Comparison of ENCODE assay signal across 12 cellular contexts in the genomic region with DNA sequence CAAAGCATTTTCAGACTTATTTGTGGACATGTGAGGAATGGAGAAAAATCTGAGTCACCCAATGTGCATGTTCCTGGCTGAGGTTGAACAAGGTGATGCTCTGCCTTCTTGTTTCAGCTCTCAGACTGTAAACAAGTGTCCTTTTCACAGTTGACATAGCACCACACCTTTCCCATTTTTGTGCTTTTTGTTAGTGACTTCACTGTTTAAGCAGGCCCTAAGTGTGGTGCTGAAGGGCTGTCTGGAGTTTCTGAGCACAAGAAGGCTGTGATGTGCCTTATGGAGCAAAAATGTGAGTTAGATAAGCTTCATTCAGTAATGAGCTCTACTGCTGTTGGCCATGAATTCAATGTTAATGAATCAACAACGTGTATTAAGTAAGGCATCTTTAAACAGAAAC. TPM values are rescaled to one million over a fixed set of nuclear protein-coding genes. Genes with fewer than 3 reads are reported as not detected.
DNase-seq lines count a peak whose midpoint lies in the region; FAIRE-seq and TF ChIP-seq lines count a peak whose summit lies in the region.
"Had no signal": no experiment of that assay in that cellular context is flagged by ENCODE, and none has a peak within 500 bp of the region (broad histone marks: within the 10 kb centered on the region; RNA-seq: fewer than 3 reads in every experiment).

No MANE protein-coding gene starts in this region.

- no peaks in the 10 kb centered on the region for H3K27me3 Mint-ChIP-seq in astrocyte (ENCODE audit: low read depth, unreplicated experiment)
- H3K27me3 Mint-ChIP-seq in endodermal cell (ENCODE audit: insufficient read depth): no peaks in the 10 kb centered on the region

- no peaks in the 10 kb centered on the region for H3K9me3 Mint-ChIP-seq in astrocyte (ENCODE audit: unreplicated experiment)
- H3K9me3 Mint-ChIP-seq in endodermal cell: no peaks in the 10 kb centered on the region

- H3F3A ChIP-seq in GM23248 (ENCODE audit: insufficient read depth): peaks cover 18% of the 10 kb centered on the region

- H3K4me2 ChIP-seq in GM23248 (ENCODE audit: unreplicated experiment): no peak overlapping the region
- no peak overlapping the region for H3K4me2 ChIP-seq in astrocyte (ENCODE audit: low read length)
- peak overlapping the region; percentile 29 for H3K4me2 ChIP-seq in keratinocyte (ENCODE audit: control insufficient read depth, extremely low read depth, insufficient read depth, low read depth, low read length)

- H3K27ac ChIP-seq in GM23248 (0 out of 2 replicates have a peak overlapping the region, but pooled peaks have one; percentile 2), astrocyte (ENCODE audit: low read depth, low read length) (no peak overlapping the region), keratinocyte (ENCODE audit: control insufficient read depth, insufficient read depth, low read length) (no peak overlapping the region), stomach smooth muscle (ENCODE audit: low read length) (peak overlapping the region; percentile 42), endodermal cell (ENCODE audit: low read depth, low read length) (no peak overlapping the region)

- H2AFZ ChIP-seq in GM23248: no peak overlapping the region
- no peak overlapping the region for H2AFZ ChIP-seq in astrocyte (ENCODE audit: low read depth, low read length)
- no peak overlapping the region for H2AFZ ChIP-seq in keratinocyte (ENCODE audit: control insufficient read depth, low read length)

- H4K20me1 ChIP-seq in GM23248 (ENCODE audit: insufficient read depth): no peaks in the 10 kb centered on the region
- no peaks in the 10 kb centered on the region for H4K20me1 ChIP-seq in astrocyte (ENCODE audit: insufficient read depth, low read length)
- no peaks in the 10 kb centered on the region for H4K20me1 ChIP-seq in keratinocyte (ENCODE audit: control insufficient read depth, extremely low read depth, insufficient read depth, low read length)

- H3K4me3 Mint-ChIP-seq in astrocyte (ENCODE audit: unreplicated experiment) (no peak overlapping the region), endodermal cell (no peak overlapping the region)
- H3K4me3 Mint-ChIP-seq: naive thymus-derived CD4-positive, alpha-beta T cell had no signal

- H3K36me3 Mint-ChIP-seq in astrocyte (ENCODE audit: low read depth, unreplicated experiment) (no peaks in the 10 kb centered on the region), endodermal cell (ENCODE audit: low read depth) (no peaks in the 10 kb centered on the region)
- H3K36me3 Mint-ChIP-seq: naive thymus-derived CD4-positive, alpha-beta T cell had no signal

- H3K9me3 ChIP-seq in GM23248 (ENCODE audit: low read depth) (no peaks in the 10 kb centered on the region), astrocyte (ENCODE audit: insufficient read depth, low read depth, low read length) (no peaks in the 10 kb centered on the region), keratinocyte (ENCODE audit: control insufficient read depth, low read depth, low read length) (no peaks in the 10 kb centered on the region), stomach smooth muscle (ENCODE audit: control insufficient read depth in 2 of 2, low read length in 2 of 2) (no peaks in the 10 kb centered on the region), endodermal cell (ENCODE audit: control insufficient read depth, low read length) (no peaks in the 10 kb centered on the region)

- H3K27me3 ChIP-seq in GM23248 (replicated peaks; ENCODE audit: insufficient read depth): no peaks in the 10 kb centered on the region
- no peaks in the 10 kb centered on the region for H3K27me3 ChIP-seq in astrocyte (ENCODE audit: insufficient read depth, low read length)
- no peaks in the 10 kb centered on the region for H3K27me3 ChIP-seq in keratinocyte (ENCODE audit: control insufficient read depth, extremely low read depth, insufficient read depth, low read length)
- no peaks in the 10 kb centered on the region for H3K27me3 ChIP-seq in stomach smooth muscle (ENCODE audit: control insufficient read depth in 1 of 2, insufficient read depth in 2 of 2, low read length in 2 of 2)
- no peaks in the 10 kb centered on the region for H3K27me3 ChIP-seq in endodermal cell (ENCODE audit: control insufficient read depth, insufficient read depth, low read length, poor library complexity, severe bottlenecking)

- H3K9me1 ChIP-seq in keratinocyte (ENCODE audit: control insufficient read depth, extremely low read depth, insufficient read depth, low read length): no peaks in the 10 kb centered on the region

- DNase-seq in GM23248: peak; percentile 60
- DNase-seq in astrocyte (ENCODE audit: low read depth): peak; percentile 8
- DNase-seq in keratinocyte (ENCODE audit: low read depth, low spot score): no peak
- DNase-seq in DMS153 treated with DMSO at 0.1 percent for 48 hours (lab: John Stamatoyannopoulos, UW; ENCODE audit: unreplicated experiment): no peak
- no peak for DNase-seq in endodermal cell
- DNase-seq in pons (ENCODE audit: low spot score): no peak
- DNase-seq in NCI-H2107 treated with DMSO at 0.1 percent for 48 hours (lab: John Stamatoyannopoulos, UW; ENCODE audit: unreplicated experiment): no peak
- DNase-seq: left ventricle myocardium superior; naive thymus-derived CD4-positive, alpha-beta T cell; NCI-H510A treated with DMSO at 0.1 percent for 48 hours; posterior cingulate gyrus had no signal

- no peak for TF ChIP-seq CTCF in astrocyte (IDR thresholded peaks at IDR 0.05; ENCODE audit: insufficient read depth, low read depth, low read length)
- TF ChIP-seq CTCF in keratinocyte (optimal IDR thresholded peaks at IDR 0.05 in 1 of 3, IDR thresholded peaks at IDR 0.05 in 1 of 3, conservative IDR thresholded peaks at IDR 0.05 in 1 of 3; ENCODE audit: extremely low read depth in 1 of 3, insufficient read depth in 2 of 3, low read length in 3 of 3): peak in 1 of 3 experiments; percentile 17
- no peak for TF ChIP-seq CTCF in endodermal cell (conservative IDR thresholded peaks at IDR 0.05)

- peak; percentile 72 for FAIRE-seq in astrocyte (lab: Jason Lieb, UNC)
- FAIRE-seq in keratinocyte (lab: Jason Lieb, UNC): peak; percentile 93

- H3K4me1 ChIP-seq in GM23248 (ENCODE audit: insufficient read depth) (peaks cover 17% of the 10 kb centered on the region), astrocyte (ENCODE audit: insufficient read depth, low read length) (no peaks in the 10 kb centered on the region), keratinocyte (ENCODE audit: control insufficient read depth, extremely low read depth, insufficient read depth, low read length) (peaks cover 17% of the 10 kb centered on the region), stomach smooth muscle (ENCODE audit: control insufficient read depth, insufficient read depth, low read length) (peaks cover 19% of the 10 kb centered on the region), endodermal cell (ENCODE audit: control insufficient read depth, insufficient read depth, low read length) (no peaks in the 10 kb centered on the region)

- H3K79me2 ChIP-seq in GM23248 (ENCODE audit: insufficient read depth) (no peaks in the 10 kb centered on the region), astrocyte (ENCODE audit: insufficient read depth, low read length) (no peaks in the 10 kb centered on the region), keratinocyte (ENCODE audit: control insufficient read depth, insufficient read depth, low read length) (no peaks in the 10 kb centered on the region)

- H3K4me1 Mint-ChIP-seq in astrocyte (ENCODE audit: low read depth, unreplicated experiment): peaks cover 3% of the 10 kb centered on the region
- no peaks in the 10 kb centered on the region for H3K4me1 Mint-ChIP-seq in endodermal cell
- H3K4me1 Mint-ChIP-seq: naive thymus-derived CD4-positive, alpha-beta T cell had no signal

- H3K4me3 ChIP-seq in GM23248: no peak overlapping the region
- no peak overlapping the region for H3K4me3 ChIP-seq in astrocyte (ENCODE audit: insufficient read depth, low read depth, low read length)
- no peak overlapping the region for H3K4me3 ChIP-seq in keratinocyte (ENCODE audit: control insufficient read depth in 2 of 3, extremely low read depth in 1 of 3, insufficient read depth in 2 of 3, low read depth in 1 of 3, low read length in 3 of 3)
- peak overlapping the region in 1 of 2 donors; percentile 3 for H3K4me3 ChIP-seq in stomach smooth muscle (ENCODE audit: low read length in 2 of 2)
- no peak overlapping the region for H3K4me3 ChIP-seq in endodermal cell (ENCODE audit: low read length)

- 0 to 5% methylated on average over 1 of the region's 1 CpG for WGBS in GM23248 (ENCODE audit: low coverage in 1 of 2, low lambda C conversion rate in 2 of 2, missing lambda C conversion rate in 2 of 2), 2 experiments
- 91 to 100% methylated on average over 1 of the region's 1 CpG for WGBS in endodermal cell (ENCODE audit: insufficient coverage in 1 of 2, insufficient read length in 1 of 2), 2 experiments

- H3K9me2 ChIP-seq in GM23248 (ENCODE audit: insufficient read depth): no peaks in the 10 kb centered on the region

- H3K36me3 ChIP-seq in GM23248 (ENCODE audit: low read depth) (no peaks in the 10 kb centered on the region), astrocyte (ENCODE audit: insufficient read depth, low read length) (no peaks in the 10 kb centered on the region), keratinocyte (ENCODE audit: control insufficient read depth in 2 of 2, extremely low read depth in 1 of 2, insufficient read depth in 2 of 2, low read length in 2 of 2) (no peaks in the 10 kb centered on the region), stomach smooth muscle (ENCODE audit: control insufficient read depth in 2 of 2, insufficient read depth in 2 of 2, low read length in 2 of 2) (no peaks in the 10 kb centered on the region), endodermal cell (ENCODE audit: control insufficient read depth, insufficient read depth, low read length) (no peaks in the 10 kb centered on the region)

- dilution Hi-C loops in keratinocyte (cut with MboI; ENCODE audit: extremely low pct_ligation_motif_present, low sequenced_read_pairs): no loop called here

- H3K27ac Mint-ChIP-seq in astrocyte (ENCODE audit: unreplicated experiment) (no peak overlapping the region), endodermal cell (no peak overlapping the region)
- H3K27ac Mint-ChIP-seq: naive thymus-derived CD4-positive, alpha-beta T cell had no signal

- no peak overlapping the region for H3K9ac ChIP-seq in GM23248
- H3K9ac ChIP-seq in astrocyte (ENCODE audit: low read length): no peak overlapping the region
- H3K9ac ChIP-seq in keratinocyte (ENCODE audit: control insufficient read depth, extremely low read depth, insufficient read depth, low read length): no peak overlapping the region
- H3K9ac ChIP-seq in stomach smooth muscle (ENCODE audit: low read length in 2 of 2): no peak overlapping the region
- H3K9ac ChIP-seq in endodermal cell (ENCODE audit: extremely low read depth, low read length, poor library complexity, severe bottlenecking): no peak overlapping the region

- in situ Hi-C loops in GM23248 (cut with MboI): no loop called here

RNA-seq across cellular contexts. Expression of gene ABI3BP, which starts 20.4 kb away (rescaled TPM):
- total RNA-seq in GM23248 (2014; rRNA removed; shearing (Covaris generic)): 6.8 and 16.8 TPM in 2 replicates
- polyA plus RNA-seq in GM23248 (2016; fragmentation: Nextera tagmentation; extraction: Ambion mirVana): 30.3 and 38.2 TPM in 2 replicates
- total RNA-seq in astrocyte: 1.1 and 2.1 TPM in 2 replicates
- polyA plus RNA-seq in keratinocyte: 0.42 to 0.95 TPM (median 0.59 TPM) in 3 replicates
- polyA plus RNA-seq in keratinocyte (2011; ENCODE audit: low read depth): 4.4 TPM
- polyA plus RNA-seq in keratinocyte (2011; cell fraction: cytosol; rRNA removed): 0.62 and 0.69 TPM in 2 replicates
- 1.9 and 2.6 TPM in 2 replicates for polyA plus RNA-seq in keratinocyte (2011; cell fraction: nucleus; rRNA removed)
- 1.2 and 1.6 TPM in 2 replicates for polyA plus RNA-seq in keratinocyte (2012; ENCODE audit: low replicate concordance)
- polyA minus RNA-seq in keratinocyte: 1.2 to 2.2 TPM (median 1.9 TPM) in 3 replicates
- polyA minus RNA-seq in keratinocyte (2011; cell fraction: cytosol; rRNA and poly(A)+ RNA removed): not detected
- 1.5 and 1.9 TPM in 2 replicates for polyA minus RNA-seq in keratinocyte (2011; cell fraction: nucleus; rRNA and poly(A)+ RNA removed)
- under 1 TPM in 1 of 2 donors, not detected in 1; 0.42 TPM for total RNA-seq in endodermal cell
- polyA plus RNA-seq in endodermal cell (2013, experiment 1 of 2): 1.3 TPM
- polyA plus RNA-seq in endodermal cell (2013, experiment 2 of 2): 1.4 TPM
- total RNA-seq: naive thymus-derived CD4-positive, alpha-beta T cell had no signal
- polyA plus RNA-seq: naive thymus-derived CD4-positive, alpha-beta T cell had no signal

Comparison
In these comparisons a context has a peak if more than half of its experiments do, and no peak if none do; other contexts are left out.
1. DNase-seq: peak in GM23248 (single experiment) and astrocyte (single experiment); none in keratinocyte (single experiment), DMS153 treated with DMSO at 0.1 percent for 48 hours (single experiment), endodermal cell (single experiment), pons (single experiment) and NCI-H2107 treated with DMSO at 0.1 percent for 48 hours (single experiment).
2. H3K27ac ChIP-seq: peak in GM23248 (single experiment) and stomach smooth muscle (single experiment); none in astrocyte (single experiment), keratinocyte (single experiment) and endodermal cell (single experiment).